8 cellular contexts compared by ENCODE assay signal in the genomic region with DNA sequence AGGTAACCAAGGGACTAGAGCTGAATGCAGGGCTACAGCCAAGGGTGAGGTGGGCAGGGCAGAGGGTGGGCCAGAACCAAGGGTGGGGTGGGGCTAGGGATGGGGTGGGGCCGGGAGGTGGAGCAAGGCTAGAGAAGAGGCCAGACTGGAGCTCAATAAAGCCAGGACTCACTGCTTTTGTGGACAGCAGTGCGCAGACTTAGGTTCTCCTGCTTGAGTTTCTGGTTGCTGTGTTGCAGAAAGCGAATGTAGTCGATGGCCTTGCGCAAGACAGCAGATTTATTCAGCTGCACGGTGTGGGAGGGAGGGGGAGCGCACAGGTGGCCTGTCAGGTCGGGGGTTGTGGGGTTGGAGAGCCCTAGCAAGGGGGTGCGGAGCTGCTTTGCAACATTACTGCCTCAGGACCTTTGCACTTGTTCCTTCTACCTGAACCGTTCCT. TPM values are rescaled to one million over a fixed set of nuclear protein-coding genes. Genes with fewer than 3 reads are reported as not detected.
A peak's percentile ranks its signal among the peaks of the same experiment; 100 is the strongest.
DNase-seq lines count a peak whose midpoint lies in the region; ATAC-seq and TF ChIP-seq lines count a peak whose summit lies in the region.

No MANE protein-coding gene starts in this region.

- BruUV-seq in mammary epithelial cell (replicated peaks; lab: Mats Ljungman, UMichigan) = no TSS peak

- no peaks in the 10 kb centered on the region for H3F3A ChIP-seq in MM.1S (ENCODE audit: insufficient read depth, low read length)

- H3K4me2 ChIP-seq in mammary epithelial cell (ENCODE audit: insufficient read depth, low read depth, low read length) (no peak overlapping the region), MM.1S (ENCODE audit: low read depth, low read length) (no peak overlapping the region)

- WGBS in mammary epithelial cell (ENCODE audit: low coverage, missing lambda C conversion rate) = 80% methylated on average over 1 of the region's 10 CpGs

- H2AFZ ChIP-seq in mammary epithelial cell (ENCODE audit: low read depth, low read length) (no peak overlapping the region), MM.1S (ENCODE audit: low read length) (no peak overlapping the region)

- intact Hi-C loops in left lung (cut with DNase I) = loop anchor here in 1 of 2 donors (10.0 kb wide), 1 partner anchor 47 kb away; no protein-coding TSS in a partner anchor
- intact Hi-C loops in mammary epithelial cell (cut with micrococcal nuclease) = no loop called here

- H3K4me1 ChIP-seq in BE2C (peaks cover 27% of the 10 kb centered on the region), left lung (peaks cover 26 to 59% of the 10 kb centered on the region in 2 donors), mammary epithelial cell (ENCODE audit: insufficient read depth, low read length) (peaks cover 46% of the 10 kb centered on the region), MM.1S (ENCODE audit: low read length) (peaks cover 19% of the 10 kb centered on the region)

- CTCF ChIA-PET in mammary epithelial cell (lab: Charles Lee; ENCODE audit: low non-redundant PET) = no interaction called here

- H3K9me2 ChIP-seq in MM.1S (replicated peaks; ENCODE audit: insufficient read depth, low read length) = no peaks in the 10 kb centered on the region

- H3K4me3 ChIP-seq in BE2C (ENCODE audit: low read depth, low read length) (no peak overlapping the region), left lung (no peak overlapping the region), mammary epithelial cell (replicated peaks in 1 of 3; ENCODE audit: insufficient read depth in 1 of 3, low read depth in 2 of 3, low read length in 3 of 3) (no peak overlapping the region), MM.1S (ENCODE audit: low read length) (no peak overlapping the region)

- H3K9me3 ChIP-seq in BE2C (no peaks in the 10 kb centered on the region), left lung (no peaks in the 10 kb centered on the region), mammary epithelial cell (replicated peaks; ENCODE audit: insufficient read depth, low read length) (no peaks in the 10 kb centered on the region), MM.1S (replicated peaks; ENCODE audit: insufficient read depth, low read length) (no peaks in the 10 kb centered on the region)

- H3K27me3 ChIP-seq in BE2C (no peaks in the 10 kb centered on the region), left lung (no peaks in the 10 kb centered on the region), mammary epithelial cell (ENCODE audit: insufficient read depth, low read length) (no peaks in the 10 kb centered on the region), MM.1S (replicated peaks; ENCODE audit: insufficient read depth, low read length) (no peaks in the 10 kb centered on the region)

- DNase-seq in BE2C (peak; percentile 63), GM19240 (ENCODE audit: insufficient read length, low spot score) (peak; percentile 70), left lung (no peak), DMS153 (lab: John Stamatoyannopoulos, UW) (no peak), mammary epithelial cell (no peak), MM.1S (no peak)

- in situ Hi-C loops in mammary epithelial cell (cut with MboI; ENCODE audit: low sequenced_read_pairs in 2 of 2) = loop anchor here in 1 of 2 donors (25.0 kb wide), 1 partner anchor 131 kb away; the partner anchor contains the start of gene RAI1

- H3K36me3 ChIP-seq in BE2C (peaks cover 53% of the 10 kb centered on the region), left lung (peaks cover 0 to 66% of the 10 kb centered on the region in 2 donors), mammary epithelial cell (ENCODE audit: insufficient read depth, low read length) (peaks cover 25% of the 10 kb centered on the region), MM.1S (replicated peaks; ENCODE audit: insufficient read depth, low read length) (peaks cover 5% of the 10 kb centered on the region)

- peaks cover 69% of the 10 kb centered on the region for H3K79me2 ChIP-seq in mammary epithelial cell (ENCODE audit: insufficient read depth, low read length)
- peaks cover 38% of the 10 kb centered on the region for H3K79me2 ChIP-seq in MM.1S (ENCODE audit: low read length)

- H3K27ac ChIP-seq in VCaP (peak overlapping the region; percentile 88), left lung (peak overlapping the region in 1 of 2 donors; percentile 4), mammary epithelial cell (ENCODE audit: insufficient read depth, low read depth, low read length) (no peak overlapping the region), MM.1S (ENCODE audit: low read length) (no peak overlapping the region)

- H3K9ac ChIP-seq in mammary epithelial cell (ENCODE audit: insufficient read depth, low read length) (no peak overlapping the region), MM.1S (ENCODE audit: low read length) (no peak overlapping the region)

- dilution Hi-C loops in mammary epithelial cell (cut with HindIII; ENCODE audit: low sequenced_read_pairs) = no loop called here

- H4K20me1 ChIP-seq in mammary epithelial cell (ENCODE audit: insufficient read depth, low read length) (peaks cover 7% of the 10 kb centered on the region), MM.1S (ENCODE audit: insufficient read depth, low read length) (no peaks in the 10 kb centered on the region; the same call in 1 of the 2 replicates)

- TF ChIP-seq CTCF in BE2C (IDR thresholded peaks at IDR 0.05; ENCODE audit: low read depth, low read length) (no peak), VCaP (conservative IDR thresholded peaks at IDR 0.05) (no peak), left lung (IDR thresholded peaks at IDR 0.05) (no peak), mammary epithelial cell (conservative IDR thresholded peaks at IDR 0.05 in 1 of 2, IDR thresholded peaks at IDR 0.05 in 1 of 2; ENCODE audit: extremely low read depth in 1 of 2, insufficient read depth in 1 of 2, low read depth in 1 of 2, low read length in 2 of 2) (no peak), MM.1S (IDR thresholded peaks at IDR 0.05; ENCODE audit: low read length) (no peak)

- peak; percentile 24 for ATAC-seq in left lung
- no peak for ATAC-seq in activated CD4-positive, CD25-positive, alpha-beta regulatory T cell treated with anti-CD3 and anti-CD28 coated beads, Interleukin-2, amount 50 U/mL, for 24 hours

RNA-seq across cellular contexts. Expression of gene SREBF1, which starts 18.7 kb away (rescaled TPM):
- 73.2 TPM for polyA plus RNA-seq in BE2C (2012; ENCODE audit: insufficient read depth, insufficient read length, low read depth)
- 100 to 1,000 TPM; 112 to 122 TPM for total RNA-seq in left lung
- 100 to 1,000 TPM; 109 to 173 TPM for total RNA-seq in mammary epithelial cell
- 71.5 TPM for polyA plus RNA-seq in mammary epithelial cell
- 152 TPM for polyA minus RNA-seq in mammary epithelial cell

Comparison
In these comparisons a context has a peak if more than half of its experiments do, and no peak if none do; other contexts are left out.
1. DNase-seq: peak in BE2C (single experiment) and GM19240 (single experiment); none in left lung (0 of 2), DMS153 (single experiment), mammary epithelial cell (single experiment) and MM.1S (single experiment).